21 cellular contexts compared by ENCODE assay signal in the genomic region with DNA sequence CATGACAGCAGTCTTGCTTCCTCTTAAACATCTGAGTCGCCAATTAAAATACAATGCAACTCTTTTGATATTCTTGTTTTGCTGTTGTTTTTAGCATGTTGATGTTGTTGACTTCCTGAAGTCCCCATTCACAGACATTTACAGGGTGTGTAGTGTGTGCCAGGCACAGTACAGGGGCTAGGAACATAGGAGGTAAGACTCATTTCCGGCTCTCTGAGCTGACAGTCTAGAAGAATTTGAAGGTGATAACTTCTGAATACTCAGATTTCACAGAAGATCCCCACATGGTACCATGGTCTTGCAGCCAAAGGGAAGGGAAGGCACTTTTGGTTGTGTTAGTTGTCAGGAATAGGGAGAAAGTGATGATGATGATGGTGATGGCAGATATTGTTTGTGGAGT.
"Had no signal": no experiment of that assay in that cellular context is flagged by ENCODE, and none has a peak within 500 bp of the region (broad histone marks: within the 10 kb centered on the region; RNA-seq: fewer than 3 reads in every experiment).

No MANE protein-coding gene starts in this region.

- H3K27ac ChIP-seq: pancreas, right lobe of liver, stomach, vagina had no signal

- H3K27me3 ChIP-seq: heart left ventricle, pancreas, right lobe of liver, stomach, vagina had no signal

- H3K4me3 Mint-ChIP-seq: activated CD4-positive, alpha-beta T cell treated with anti-CD3 and anti-CD28 coated beads, Interleukin-2, amount 10 ng/mL, durations not matched to agents 24 days and 14 days; activated CD8-positive, alpha-beta T cell treated with anti-CD3 and anti-CD28 coated beads for 36 hours; activated naive CD4-positive, alpha-beta T cell treated with anti-CD3 and anti-CD28 coated beads for 36 hours; activated T-cell treated with anti-CD3 and anti-CD28 coated beads, Interleukin-2, amount 50 U/mL, for 24 hours; brain; naive thymus-derived CD8-positive, alpha-beta T cell had no signal

- DNase-seq: activated CD4-positive, alpha-beta T cell treated with anti-CD3 and anti-CD28 coated beads, Interleukin-2, amount 10 ng/mL, durations not matched to agents 24 days and 14 days; activated CD8-positive, alpha-beta T cell treated with anti-CD3 and anti-CD28 coated beads for 36 hours; activated naive CD4-positive, alpha-beta T cell treated with anti-CD3 and anti-CD28 coated beads for 36 hours; activated T-cell treated with anti-CD3 and anti-CD28 coated beads, Interleukin-2, amount 50 U/mL, for 24 hours; anterior cingulate cortex; caudate nucleus; erythroblast; heart left ventricle; left cardiac atrium; mesendoderm; naive thymus-derived CD8-positive, alpha-beta T cell; pancreas; right lobe of liver; small intestine; stimulated activated CD4-positive, alpha-beta T cell treated with anti-CD3 and anti-CD28 coated beads, Interleukin-15, amount 100 ng/mL, for 24 hours; stimulated activated CD4-positive, alpha-beta T cell treated with anti-CD3 and anti-CD28 coated beads, Interleukin-2, amount 100 ng/mL, for 48 hours; stomach; T-helper 9 cell; trophoblast cell had no signal

- H3K4me1 Mint-ChIP-seq: activated CD4-positive, alpha-beta T cell treated with anti-CD3 and anti-CD28 coated beads, Interleukin-2, amount 10 ng/mL, durations not matched to agents 24 days and 14 days had no signal

- H3K9me3 Mint-ChIP-seq: activated CD4-positive, alpha-beta T cell treated with anti-CD3 and anti-CD28 coated beads, Interleukin-2, amount 10 ng/mL, durations not matched to agents 24 days and 14 days; activated CD8-positive, alpha-beta T cell treated with anti-CD3 and anti-CD28 coated beads for 36 hours; activated naive CD4-positive, alpha-beta T cell treated with anti-CD3 and anti-CD28 coated beads for 36 hours; activated T-cell treated with anti-CD3 and anti-CD28 coated beads, Interleukin-2, amount 50 U/mL, for 24 hours; brain; naive thymus-derived CD8-positive, alpha-beta T cell had no signal

- H3K36me3 ChIP-seq: pancreas, right lobe of liver, vagina had no signal

- H3K4me1 ChIP-seq: pancreas, right lobe of liver, stomach, vagina had no signal

- ATAC-seq: activated CD8-positive, alpha-beta T cell treated with anti-CD3 and anti-CD28 coated beads for 36 hours; heart left ventricle; left cardiac atrium; naive thymus-derived CD8-positive, alpha-beta T cell; pancreas; right lobe of liver had no signal

- H3K4me3 ChIP-seq: heart left ventricle, pancreas, right lobe of liver, stomach, vagina had no signal

- H3K27ac Mint-ChIP-seq: activated CD4-positive, alpha-beta T cell treated with anti-CD3 and anti-CD28 coated beads, Interleukin-2, amount 10 ng/mL, durations not matched to agents 24 days and 14 days; activated CD8-positive, alpha-beta T cell treated with anti-CD3 and anti-CD28 coated beads for 36 hours; activated naive CD4-positive, alpha-beta T cell treated with anti-CD3 and anti-CD28 coated beads for 36 hours; activated T-cell treated with anti-CD3 and anti-CD28 coated beads, Interleukin-2, amount 50 U/mL, for 24 hours; brain; naive thymus-derived CD8-positive, alpha-beta T cell had no signal

- H3K27me3 Mint-ChIP-seq: activated CD4-positive, alpha-beta T cell treated with anti-CD3 and anti-CD28 coated beads, Interleukin-2, amount 10 ng/mL, durations not matched to agents 24 days and 14 days; activated CD8-positive, alpha-beta T cell treated with anti-CD3 and anti-CD28 coated beads for 36 hours; activated T-cell treated with anti-CD3 and anti-CD28 coated beads, Interleukin-2, amount 50 U/mL, for 24 hours; naive thymus-derived CD8-positive, alpha-beta T cell had no signal

- H3K9me3 ChIP-seq: heart left ventricle, pancreas, right lobe of liver, stomach, vagina had no signal
